Comparison of ENCODE assay signal across 16 cellular contexts in the genomic region with DNA sequence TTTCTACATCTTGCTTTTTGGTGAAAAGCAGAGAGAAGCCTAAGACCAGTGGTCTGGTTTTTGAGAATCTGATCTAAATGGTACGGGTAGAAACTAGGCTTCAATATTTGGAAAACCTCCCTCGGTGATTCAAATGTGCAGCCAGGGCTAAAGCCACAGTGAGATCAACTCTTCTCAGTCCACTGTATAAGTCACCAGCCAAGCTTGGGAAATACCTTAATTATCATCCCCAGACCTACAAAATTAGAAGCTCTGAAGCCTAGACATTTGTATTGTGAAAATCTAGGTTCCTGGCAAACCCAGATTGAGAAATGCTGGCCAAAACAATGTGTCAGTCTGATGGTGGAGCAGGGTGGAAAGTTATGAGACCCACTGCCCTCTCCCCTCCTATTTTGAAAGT.
DNase-seq lines count a peak whose midpoint lies in the region; ATAC-seq and TF ChIP-seq lines count a peak whose summit lies in the region.
"Had no signal": no experiment of that assay in that cellular context is flagged by ENCODE, and none has a peak within 500 bp of the region (broad histone marks: within the 10 kb centered on the region; RNA-seq: fewer than 3 reads in every experiment).

No MANE protein-coding gene starts in this region.

- peaks cover 43% of the 10 kb centered on the region for H3K4me1 ChIP-seq in skeletal muscle satellite cell (ENCODE audit: control insufficient read depth, insufficient read depth, low read length)
- H3K4me1 ChIP-seq: A549, HAP-1 had no signal

- ATAC-seq in GM18868 (IDR thresholded peaks at IDR 0.05; ENCODE audit: unreplicated experiment) = no peak
- ATAC-seq: A549, PC-3 had no signal

- no peak overlapping the region for H3K4me3 ChIP-seq in fibroblast of the aortic adventitia (ENCODE audit: low read depth, low read length)
- no peak overlapping the region for H3K4me3 ChIP-seq in skeletal muscle satellite cell (ENCODE audit: low read length)
- H3K4me3 ChIP-seq: A549, HAP-1 had no signal

- no peaks in the 10 kb centered on the region for H3K27me3 ChIP-seq in skeletal muscle satellite cell (ENCODE audit: control insufficient read depth, insufficient read depth, low read length)

- no peak for TF ChIP-seq CTCF in fibroblast of the aortic adventitia (IDR thresholded peaks at IDR 0.05; ENCODE audit: insufficient read depth, low read length)

- H3K4me2 ChIP-seq in skeletal muscle satellite cell (ENCODE audit: low read length) = peak overlapping the region; percentile 6
- H3K4me2 ChIP-seq: A549 had no signal

- DNase-seq in GM03348 (ENCODE audit: low spot score) (peak; percentile 40), astrocyte of the hippocampus (ENCODE audit: low read depth, low spot score) (peak; percentile 20), fibroblast of the aortic adventitia (ENCODE audit: low read depth) (peak; percentile 40), ureter (ENCODE audit: low spot score) (no peak), germinal center (ENCODE audit: low spot score) (no peak)
- DNase-seq: Calu3; CD4-positive, CD25-positive, alpha-beta regulatory T cell; MM.1S; NCI-H1092 treated with DMSO at 0.1 percent for 48 hours; NCI-H510A treated with DMSO at 0.1 percent for 48 hours; NCI-H82; PC-3 had no signal

- peaks cover 3% of the 10 kb centered on the region for H3K36me3 ChIP-seq in skeletal muscle satellite cell (ENCODE audit: insufficient read depth, low read length)
- H3K36me3 ChIP-seq: HAP-1 had no signal

- H3K9ac ChIP-seq in skeletal muscle satellite cell (ENCODE audit: low read depth, low read length) = peak overlapping the region; percentile 2

- H3K9me3 ChIP-seq in skeletal muscle satellite cell (replicated peaks; ENCODE audit: low read length) = no peaks in the 10 kb centered on the region
- H3K9me3 ChIP-seq: A549, HAP-1 had no signal

Comparison
In these comparisons a context has a peak if more than half of its experiments do, and no peak if none do; other contexts are left out.
1. DNase-seq: peak in GM03348 (single experiment), astrocyte of the hippocampus (single experiment) and fibroblast of the aortic adventitia (single experiment); none in ureter (single experiment) and germinal center (single experiment).